In the genomic region with DNA sequence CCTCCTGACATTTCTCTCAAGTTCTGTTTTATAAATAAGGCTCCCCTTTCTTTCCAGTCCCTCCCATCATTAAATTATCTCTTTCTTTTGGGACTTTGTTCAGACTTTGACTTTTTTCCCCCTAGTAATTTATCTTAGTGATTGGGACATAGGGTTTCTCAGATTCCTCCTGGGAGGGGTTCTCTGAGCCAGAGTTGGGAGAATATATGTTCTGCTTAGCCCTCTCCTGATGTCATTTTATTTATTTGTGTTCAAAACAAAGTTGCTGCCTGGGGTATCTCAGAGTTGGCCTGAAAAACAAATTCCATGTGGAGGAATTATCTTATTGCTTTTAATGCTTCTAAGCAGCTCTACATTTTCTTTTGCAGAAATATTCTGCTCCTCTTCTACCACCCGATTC, we compare ENCODE assay signal across 1 cellular context.
TF ChIP-seq lines count a peak whose summit lies in the region.

No MANE protein-coding gene starts in this region.

TF ChIP-seq in IMR-90, 13 proteins besides CTCF, POLR2A, EP300 and RAD21 (continued from another document):
- no peak for TF ChIP-seq RCOR1 (IDR thresholded peaks at IDR 0.05; ENCODE audit: insufficient replicate concordance, low read length)
